23 cellular contexts compared by ENCODE assay signal in genomic region chr16:69936252-69936651, GRCh38. TPM values are rescaled to one million over a fixed set of nuclear protein-coding genes. Genes with fewer than 3 reads are reported as not detected.
DNase-seq lines count a peak whose midpoint lies in the region; ATAC-seq and TF ChIP-seq lines count a peak whose summit lies in the region.
"Had no signal": no experiment of that assay in that cellular context is flagged by ENCODE, and none has a peak within 500 bp of the region (broad histone marks: within the 10 kb centered on the region; RNA-seq: fewer than 3 reads in every experiment).

No MANE protein-coding gene starts in this region.

- no peak overlapping the region for H3K56ac ChIP-seq in H9 (ENCODE audit: insufficient read length, low read depth, low read length)

- H3K9ac ChIP-seq in H9 (ENCODE audit: extremely low read depth, insufficient read length, low read length): no peak overlapping the region

- H4K8ac ChIP-seq in H9 (replicated peaks; ENCODE audit: insufficient read length, low read depth, low read length): no peak overlapping the region

- no peaks in the 10 kb centered on the region for H3K23me2 ChIP-seq in H9 (ENCODE audit: insufficient read length, low read depth, low read length, poor library complexity, severe bottlenecking)

- no peak overlapping the region for H2BK15ac ChIP-seq in H9 (ENCODE audit: low read depth, low read length)

- peak overlapping the region in 2 of 3 experiments; percentile 25 to 34; a peak in 5 of 7 replicates for H3K27ac Mint-ChIP-seq in H9
- H3K27ac Mint-ChIP-seq in nephron progenitor cell: peak overlapping the region; percentile 77
- no peak overlapping the region for H3K27ac Mint-ChIP-seq in activated CD4-positive, alpha-beta T cell treated with anti-CD3 and anti-CD28 coated beads, Interleukin-2, amount 10 ng/mL, durations not matched to agents 7 days and 5 days
- H3K27ac Mint-ChIP-seq: CD4-positive, alpha-beta memory T cell had no signal

- POLR2A ChIA-PET in activated CD4-positive, alpha-beta T cell treated with anti-CD3 and anti-CD28 coated beads, Interleukin-2, amount 10 ng/mL, durations not matched to agents 7 days and 5 days (lab: Charles Lee): no interaction called here

- no peaks in the 10 kb centered on the region for H4K20me1 ChIP-seq in H9 (ENCODE audit: control insufficient read depth, insufficient read depth, insufficient read length)

- no peak for DNase-seq in H9
- no peak for DNase-seq in coronary artery (ENCODE audit: low spot score)
- no peak for DNase-seq in nephron progenitor cell
- DNase-seq in tibial artery: peak in 1 of 2 donors; percentile 50
- DNase-seq in T-helper 9 cell: no peak
- no peak for DNase-seq in activated CD4-positive, alpha-beta T cell treated with anti-CD3 and anti-CD28 coated beads, Interleukin-2, amount 10 ng/mL, durations not matched to agents 7 days and 5 days
- DNase-seq: AML-193; C1 segment of cervical spinal cord; CD4-positive, alpha-beta memory T cell; COR-L47; DMS53; KBM-7; MG63; NCI-H1417; NCI-H1694; NCI-H2029 treated with DMSO at 0.1 percent for 48 hours; NCI-H446 treated with DMSO at 0.1 percent for 48 hours; NCI-H526; NCI-H82; PC-9; Right ventricle myocardium superior had no signal

- no peak overlapping the region for H3K4ac ChIP-seq in H9 (ENCODE audit: low read depth, low read length)

- no peak overlapping the region for H3T11ph ChIP-seq in H9 (ENCODE audit: low read length)

- peaks cover 13 to 64% (median 32%) of the 10 kb centered on the region in 3 experiments; a peak in 6 of 7 replicates for H3K36me3 Mint-ChIP-seq in H9 (ENCODE audit: insufficient read depth in 1 of 3, low read depth in 3 of 3)
- H3K36me3 Mint-ChIP-seq in nephron progenitor cell (ENCODE audit: low read depth): peaks cover 49% of the 10 kb centered on the region
- H3K36me3 Mint-ChIP-seq in activated CD4-positive, alpha-beta T cell treated with anti-CD3 and anti-CD28 coated beads, Interleukin-2, amount 10 ng/mL, durations not matched to agents 7 days and 5 days (ENCODE audit: low read depth): peaks cover 16% of the 10 kb centered on the region

- no peak overlapping the region for H2AK5ac ChIP-seq in H9 (ENCODE audit: insufficient read length, low read length)

- H3K27me3 Mint-ChIP-seq in H9 (ENCODE audit: low read depth) (no peaks in the 10 kb centered on the region), nephron progenitor cell (ENCODE audit: low read depth, poor library complexity) (peaks cover 6% of the 10 kb centered on the region)
- H3K27me3 Mint-ChIP-seq in activated CD4-positive, alpha-beta T cell treated with anti-CD3 and anti-CD28 coated beads, Interleukin-2, amount 10 ng/mL, durations not matched to agents 7 days and 5 days: no peaks in the 10 kb centered on the region
- H3K27me3 Mint-ChIP-seq: CD4-positive, alpha-beta memory T cell had no signal

- H3K27me3 ChIP-seq in H9 (ENCODE audit: insufficient read depth, low read length) (no peaks in the 10 kb centered on the region), tibial artery (no peaks in the 10 kb centered on the region)
- H3K27me3 ChIP-seq: MG63 had no signal

- H2AFZ ChIP-seq in H9 (ENCODE audit: low read length): no peak overlapping the region
- H2AFZ ChIP-seq: PC-9 had no signal

- no peak overlapping the region for H2BK12ac ChIP-seq in H9 (ENCODE audit: insufficient read length, low read depth, low read length)

- H2BK120ac ChIP-seq in H9 (ENCODE audit: low read depth, low read length, poor library complexity, severe bottlenecking): no peak overlapping the region

- H3K4me1 ChIP-seq in H9 (ENCODE audit: insufficient read depth, low read length) (no peaks in the 10 kb centered on the region), tibial artery (peaks cover 0 to 75% (median 28%) of the 10 kb centered on the region in 4 donors)
- H3K4me1 ChIP-seq: A549 had no signal

- H3K79me1 ChIP-seq in H9 (ENCODE audit: insufficient read depth, low read depth, low read length, poor library complexity, severe bottlenecking): no peaks in the 10 kb centered on the region

- intact Hi-C loops in tibial artery (cut with DNase I; ENCODE audit: low total_unique reads): no loop called here

- H3K18ac ChIP-seq in H9 (ENCODE audit: insufficient read length, low read depth, low read length): no peak overlapping the region

- WGBS in H9 (ENCODE audit: extremely low coverage, insufficient read length, low lambda C conversion rate): no CpG with 5 or more reads among the region's 16 CpGs

- H2BK20ac ChIP-seq in H9 (ENCODE audit: low read depth, low read length, poor library complexity, severe bottlenecking): no peak overlapping the region

- H3K36me3 ChIP-seq in tibial artery: peaks cover 93 to 100% (median 100%) of the 10 kb centered on the region in 3 donors
- H3K36me3 ChIP-seq: MG63 had no signal

- H3K4me3 ChIP-seq in coronary artery (no peak overlapping the region), tibial artery (no peak overlapping the region)
- H3K4me3 ChIP-seq: A549, MG63, PC-9 had no signal

- H3K4me1 Mint-ChIP-seq in H9 (peaks cover 0 to 3% of the 10 kb centered on the region in 2 experiments; a peak in 2 of 4 replicates), nephron progenitor cell (peaks cover 8% of the 10 kb centered on the region)
- H3K4me1 Mint-ChIP-seq in activated CD4-positive, alpha-beta T cell treated with anti-CD3 and anti-CD28 coated beads, Interleukin-2, amount 10 ng/mL, durations not matched to agents 7 days and 5 days: no peaks in the 10 kb centered on the region
- H3K4me1 Mint-ChIP-seq: CD4-positive, alpha-beta memory T cell had no signal

- no peak overlapping the region for H4K5ac ChIP-seq in H9 (ENCODE audit: insufficient read length, low read depth, low read length)

- H3K23ac ChIP-seq in H9 (ENCODE audit: insufficient read length, low read depth, low read length): no peak overlapping the region

- no peak for TF ChIP-seq CTCF in H9 (conservative IDR thresholded peaks at IDR 0.05)
- no peak for TF ChIP-seq CTCF in coronary artery (IDR thresholded peaks at IDR 0.05)
- TF ChIP-seq CTCF in nephron progenitor cell (IDR thresholded peaks at IDR 0.05): no peak
- TF ChIP-seq CTCF in tibial artery (IDR thresholded peaks at IDR 0.05): no peak

- H3K9me3 ChIP-seq in H9 (ENCODE audit: control insufficient read depth, low read depth, low read length) (no peaks in the 10 kb centered on the region), tibial artery (no peaks in the 10 kb centered on the region)
- H3K9me3 ChIP-seq: A549, MG63 had no signal

- H3K79me2 ChIP-seq in H9 (ENCODE audit: insufficient read depth, low read length): no peaks in the 10 kb centered on the region

- ATAC-seq in HG02588 (IDR thresholded peaks at IDR 0.05; ENCODE audit: unreplicated experiment): no peak

- H3K9me3 Mint-ChIP-seq in H9 (no peaks in the 10 kb centered on the region), nephron progenitor cell (no peaks in the 10 kb centered on the region)
- no peaks in the 10 kb centered on the region for H3K9me3 Mint-ChIP-seq in activated CD4-positive, alpha-beta T cell treated with anti-CD3 and anti-CD28 coated beads, Interleukin-2, amount 10 ng/mL, durations not matched to agents 7 days and 5 days
- H3K9me3 Mint-ChIP-seq: CD4-positive, alpha-beta memory T cell had no signal

- CTCF ChIA-PET in activated CD4-positive, alpha-beta T cell treated with anti-CD3 and anti-CD28 coated beads, Interleukin-2, amount 10 ng/mL, durations not matched to agents 7 days and 5 days (lab: Charles Lee): no interaction called here

- H3K27ac ChIP-seq in H9 (ENCODE audit: insufficient read length, low read depth, low read length) (no peak overlapping the region), coronary artery (peak overlapping the region; percentile 72 to 79), tibial artery (peak overlapping the region; percentile 96 to 97)
- H3K27ac ChIP-seq: A549, PC-9 had no signal

- H3K14ac ChIP-seq in H9 (ENCODE audit: insufficient read depth, low read length): no peak overlapping the region

- no peak overlapping the region for H4K91ac ChIP-seq in H9 (ENCODE audit: insufficient read length, low read depth, low read length)

- H3K4me3 Mint-ChIP-seq in H9 (no peak overlapping the region), nephron progenitor cell (no peak overlapping the region)
- no peak overlapping the region for H3K4me3 Mint-ChIP-seq in activated CD4-positive, alpha-beta T cell treated with anti-CD3 and anti-CD28 coated beads, Interleukin-2, amount 10 ng/mL, durations not matched to agents 7 days and 5 days
- H3K4me3 Mint-ChIP-seq: CD4-positive, alpha-beta memory T cell had no signal

- H2BK5ac ChIP-seq in H9 (ENCODE audit: insufficient read length, low read length): no peak overlapping the region

- H3K4me2 ChIP-seq in H9 (ENCODE audit: insufficient read depth, insufficient read length, low read length): no peak overlapping the region
- H3K4me2 ChIP-seq: A549, PC-9 had no signal

RNA-seq across cellular contexts. Expression of gene CLEC18A, which starts 14.9 kb away (rescaled TPM):
- total RNA-seq in H9 (2021): 0.75 and 1.6 TPM in 2 replicates
- 1 to 10 TPM in 1 of 2 experiments, under 1 TPM in 1; 0.99 to 1.0 TPM for total RNA-seq in activated CD4-positive, alpha-beta T cell treated with anti-CD3 and anti-CD28 coated beads, Interleukin-2, amount 10 ng/mL, durations not matched to agents 7 days and 5 days
